ENCODE assay signal across 9 cellular contexts in genomic region chr7:73433924-73434700, GRCh38. TPM values are rescaled to one million over a fixed set of nuclear protein-coding genes. Genes with fewer than 3 reads are reported as not detected.
DNase-seq lines count a peak whose midpoint lies in the region; ATAC-seq and TF ChIP-seq lines count a peak whose summit lies in the region.
"Had no signal": no experiment of that assay in that cellular context is flagged by ENCODE, and none has a peak within 500 bp of the region (broad histone marks: within the 10 kb centered on the region; RNA-seq: fewer than 3 reads in every experiment).

No MANE protein-coding gene starts in this region.

- H3K27me3 ChIP-seq in Panc1 (ENCODE audit: control insufficient read depth, insufficient read depth, low read length) (no peaks in the 10 kb centered on the region), thymus (ENCODE audit: control insufficient read depth, insufficient read depth) (peaks cover 9% of the 10 kb centered on the region)

- WGBS in thymus = 45% methylated on average over 110 of the region's 110 CpGs

- H3K4me1 ChIP-seq in Panc1 (ENCODE audit: control insufficient read depth, insufficient read depth, low read length) (peaks cover 22% of the 10 kb centered on the region), thymus (ENCODE audit: control insufficient read depth, insufficient read depth, low read length) (no peaks in the 10 kb centered on the region)

- TF ChIP-seq CTCF in AG04449 (IDR thresholded peaks at IDR 0.05; ENCODE audit: insufficient read depth, low read length, missing control alignments) (no peak), Panc1 (IDR thresholded peaks at IDR 0.05) (no peak), fibroblast of the aortic adventitia (IDR thresholded peaks at IDR 0.05; ENCODE audit: insufficient read depth, low read length) (no peak)

- no peak for DNase-seq in AG04449 (ENCODE audit: low read depth, low spot score)
- no peak for DNase-seq in Panc1 (ENCODE audit: low read depth, low spot score)
- DNase-seq in fibroblast of the aortic adventitia (ENCODE audit: low read depth) = no peak
- DNase-seq in NCI-H2107 treated with DMSO at 0.1 percent for 48 hours (lab: John Stamatoyannopoulos, UW; ENCODE audit: unreplicated experiment) = no peak
- DNase-seq in AG20443 (ENCODE audit: low spot score) = no peak

- POLR2A ChIA-PET in AG04449 (lab: Yijun Ruan, JAX) (no interaction called here), Panc1 (lab: Charles Lee) (no interaction called here)

- H3K9me3 ChIP-seq in Panc1 (ENCODE audit: control insufficient read depth, insufficient read depth, low read depth, low read length) (no peaks in the 10 kb centered on the region), thymus (ENCODE audit: control insufficient read depth) (peaks cover 11% of the 10 kb centered on the region)
- H3K9me3 ChIP-seq: HAP-1 had no signal

- peak overlapping the region; percentile 61 for H3K4me3 ChIP-seq in AG04449 (ENCODE audit: low read depth, low read length)
- H3K4me3 ChIP-seq in Panc1 (ENCODE audit: low read depth in 2 of 2, low read length in 2 of 2) = peak overlapping the region in 1 of 2 experiments; percentile 51; a peak in 2 of 4 replicates
- H3K4me3 ChIP-seq in fibroblast of the aortic adventitia (ENCODE audit: low read depth, low read length) = peak overlapping the region; percentile 60
- H3K4me3 ChIP-seq in thymus (ENCODE audit: low read length) = peak overlapping the region; percentile 49

- H3K27ac ChIP-seq in Panc1 (ENCODE audit: low read length) = no peak overlapping the region
- no peak overlapping the region for H3K27ac ChIP-seq in thymus (ENCODE audit: low read depth)

- no TSS peak for BruUV-seq in Panc1 (replicated peaks; lab: Mats Ljungman, UMichigan)

- intact Hi-C loops in Panc1 (cut with micrococcal nuclease; ENCODE audit: unreplicated experiment) = no loop called here

- in situ Hi-C loops in Panc1 (cut with HindIII; ENCODE audit: low pct_unique_long_range_greater_than_20kb, low sequenced_read_pairs) = no loop called here

- CTCF ChIA-PET in AG04449 (lab: Yijun Ruan, JAX) = interaction anchor here (5.5 kb wide), 1 partner anchor 18 kb away, joined by 33 read pairs; no protein-coding TSS in a partner anchor
- CTCF ChIA-PET in Panc1 (lab: Charles Lee) = no interaction called here

- ATAC-seq in GM19351 (IDR thresholded peaks at IDR 0.05; ENCODE audit: unreplicated experiment) (peak; percentile 39), Panc1 (peak; percentile 27), GM21717 (IDR thresholded peaks at IDR 0.05; ENCODE audit: unreplicated experiment) (no peak)

- H3K36me3 ChIP-seq in Panc1 (ENCODE audit: control insufficient read depth, insufficient read depth, low read length) (no peaks in the 10 kb centered on the region), thymus (ENCODE audit: control insufficient read depth, insufficient read depth) (peaks cover 1% of the 10 kb centered on the region)

RNA-seq across cellular contexts. Expression of gene FZD9, which starts 0.5 kb away (rescaled TPM):
- total RNA-seq in Panc1 (2021; ENCODE audit: unreplicated experiment) = 3.2 TPM
- polyA plus RNA-seq in Panc1 (2012; ENCODE audit: insufficient read length) = 7.8 TPM
- total RNA-seq in fibroblast of the aortic adventitia (ENCODE audit: low replicate concordance) = 0.25 and 0.27 TPM in 2 replicates
- polyA plus RNA-seq in thymus = 0.62 TPM
